Comparison of ENCODE assay signal across 8 cellular contexts in genomic region chr11:107929611-107930200, GRCh38. TPM values are rescaled to one million over a fixed set of nuclear protein-coding genes. Genes with fewer than 3 reads are reported as not detected.
DNase-seq lines count a peak whose midpoint lies in the region; ATAC-seq and TF ChIP-seq lines count a peak whose summit lies in the region.

No MANE protein-coding gene starts in this region.

- peaks cover 8% of the 10 kb centered on the region; the same call in 1 of the 2 replicates for H3K4me1 ChIP-seq in HAP-1

- H3K9me3 Mint-ChIP-seq in progenitor cell of endocrine pancreas (ENCODE audit: low read depth): no peaks in the 10 kb centered on the region
- no peaks in the 10 kb centered on the region for H3K9me3 Mint-ChIP-seq in CD4-positive, alpha-beta T cell

- no peaks in the 10 kb centered on the region; the same call in 1 of the 2 replicates for H3K27me3 ChIP-seq in HAP-1 (ENCODE audit: low read depth)
- no peaks in the 10 kb centered on the region for H3K27me3 ChIP-seq in dorsolateral prefrontal cortex
- H3K27me3 ChIP-seq in CD4-positive, alpha-beta T cell (ENCODE audit: control insufficient read depth, insufficient read depth, low read length): peaks cover 31% of the 10 kb centered on the region
- H3K27me3 ChIP-seq in brain microvascular endothelial cell (replicated peaks): peaks cover 14% of the 10 kb centered on the region

- DNase-seq in activated CD4-positive, alpha-beta T cell treated with anti-CD3 and anti-CD28 coated beads for 48 hours: peak; percentile 16
- no peak for DNase-seq in activated CD4-positive, alpha-beta T cell treated with anti-CD3 and anti-CD28 coated beads for 1 hour
- DNase-seq in HAP-1 (ENCODE audit: low spot score in 2 of 2) (no peak), dorsolateral prefrontal cortex (peak in 5 of 10 donors; percentile 11 to 61 (median 37)), progenitor cell of endocrine pancreas (ENCODE audit: low spot score, unreplicated experiment) (no peak), mesenteric fat pad (ENCODE audit: low spot score) (no peak), brain microvascular endothelial cell (no peak)
- no peak for DNase-seq in CD4-positive, alpha-beta T cell

- peaks cover 25% of the 10 kb centered on the region for H3K27me3 Mint-ChIP-seq in progenitor cell of endocrine pancreas
- H3K27me3 Mint-ChIP-seq in CD4-positive, alpha-beta T cell: peaks cover 42% of the 10 kb centered on the region

- intact Hi-C loops in dorsolateral prefrontal cortex (cut with DNase I): no loop called here
- intact Hi-C loops in CD4-positive, alpha-beta T cell (cut with DNase I, micrococcal nuclease): loop anchor here in 1 of 2 experiments (10.0 kb wide), 1 partner anchor 55 kb away; no protein-coding TSS in a partner anchor

- peak overlapping the region; percentile 93 for H3K4me3 Mint-ChIP-seq in progenitor cell of endocrine pancreas (ENCODE audit: low read depth)
- H3K4me3 Mint-ChIP-seq in CD4-positive, alpha-beta T cell: no peak overlapping the region

- H3K4me3 ChIP-seq in HAP-1 (peak overlapping the region; percentile 47), dorsolateral prefrontal cortex (peak overlapping the region; percentile 3 to 83 (median 72)), brain microvascular endothelial cell (ENCODE audit: low read depth, low read length) (no peak overlapping the region)

- H3K27ac Mint-ChIP-seq in progenitor cell of endocrine pancreas: no peak overlapping the region
- no peak overlapping the region for H3K27ac Mint-ChIP-seq in CD4-positive, alpha-beta T cell

- TF ChIP-seq CTCF in dorsolateral prefrontal cortex (IDR thresholded peaks at IDR 0.05 in 54 of 56, conservative IDR thresholded peaks at IDR 0.05 in 2 of 56; ENCODE audit: low read depth in 1 of 56, partially characterized antibody in 56 of 56) (no peak), progenitor cell of endocrine pancreas (IDR thresholded peaks at IDR 0.05; ENCODE audit: unreplicated experiment) (no peak), brain microvascular endothelial cell (IDR thresholded peaks at IDR 0.05; ENCODE audit: low read depth, low read length, missing control alignments) (no peak)
- TF ChIP-seq CTCF in CD4-positive, alpha-beta T cell (IDR thresholded peaks at IDR 0.05): no peak

- ATAC-seq in CD4-positive, alpha-beta T cell (ENCODE audit: poor library complexity): no peak

- no peaks in the 10 kb centered on the region for H3K9me3 ChIP-seq in HAP-1
- H3K9me3 ChIP-seq in CD4-positive, alpha-beta T cell (ENCODE audit: control insufficient read depth, low read length): no peaks in the 10 kb centered on the region

- POLR2A ChIA-PET in CD4-positive, alpha-beta T cell (lab: Charles Lee): no interaction called here

- peaks cover 6% of the 10 kb centered on the region for H3K4me1 Mint-ChIP-seq in progenitor cell of endocrine pancreas (ENCODE audit: low read depth)
- peaks cover 10% of the 10 kb centered on the region for H3K4me1 Mint-ChIP-seq in CD4-positive, alpha-beta T cell (ENCODE audit: low read depth)

- H3K27ac ChIP-seq in dorsolateral prefrontal cortex: peak overlapping the region in 19 of 59 donors; percentile 29 to 86 (median 69)
- no peak overlapping the region for H3K27ac ChIP-seq in CD4-positive, alpha-beta T cell (ENCODE audit: low read depth, low read length)
- no peak overlapping the region for H3K27ac ChIP-seq in brain microvascular endothelial cell

- H3K36me3 ChIP-seq in HAP-1 (replicated peaks) (no peaks in the 10 kb centered on the region), brain microvascular endothelial cell (replicated peaks) (no peaks in the 10 kb centered on the region)

- no peaks in the 10 kb centered on the region for H3K36me3 Mint-ChIP-seq in progenitor cell of endocrine pancreas (ENCODE audit: insufficient read depth)
- no peaks in the 10 kb centered on the region for H3K36me3 Mint-ChIP-seq in CD4-positive, alpha-beta T cell (ENCODE audit: low read depth)

- in situ Hi-C loops in HAP-1 (cut with MboI; ENCODE audit: low sequenced_read_pairs) (no loop called here), brain microvascular endothelial cell (cut with HindIII; ENCODE audit: low pct_ligation_motif_present, low sequenced_read_pairs) (no loop called here)

- CTCF ChIA-PET in CD4-positive, alpha-beta T cell (lab: Charles Lee): no interaction called here

RNA-seq across cellular contexts. Expression of gene RAB39A, which starts 1.5 kb away (rescaled TPM):
- total RNA-seq in dorsolateral prefrontal cortex (10 to 100 TPM in 14 of 120 experiments, 1 to 10 TPM in 106; 2.1 to 19.0 (median 5.7) TPM), progenitor cell of endocrine pancreas (2.8 and 2.9 TPM in 2 replicates), mesenteric fat pad (4.0 TPM)
- total RNA-seq in CD4-positive, alpha-beta T cell: not detected
